Comparison of ENCODE assay signal across 1 cellular context in genomic region chr3:130971208-130971607, GRCh38.
TF ChIP-seq lines count a peak whose summit lies in the region.

No MANE protein-coding gene starts in this region.

TF ChIP-seq in IMR-90, 13 proteins besides CTCF, POLR2A, EP300 and RAD21:
- TF ChIP-seq CHD1 (IDR thresholded peaks at IDR 0.05; ENCODE audit: low read depth, low read length) (no peak), BHLHE40 (IDR thresholded peaks at IDR 0.05; ENCODE audit: low read depth, low read length) (no peak), MXI1 (IDR thresholded peaks at IDR 0.05; ENCODE audit: borderline replicate concordance, low read depth, low read length) (no peak), RCOR1 (IDR thresholded peaks at IDR 0.05; ENCODE audit: insufficient replicate concordance, low read length) (no peak), USF2 (IDR thresholded peaks at IDR 0.05; ENCODE audit: low read depth, low read length) (no peak), MAZ (IDR thresholded peaks at IDR 0.05; ENCODE audit: borderline replicate concordance, low read depth, low read length) (no peak), SMC3 (IDR thresholded peaks at IDR 0.05; ENCODE audit: low read depth, low read length) (no peak)
